35 cellular contexts compared by ENCODE assay signal in the genomic region with DNA sequence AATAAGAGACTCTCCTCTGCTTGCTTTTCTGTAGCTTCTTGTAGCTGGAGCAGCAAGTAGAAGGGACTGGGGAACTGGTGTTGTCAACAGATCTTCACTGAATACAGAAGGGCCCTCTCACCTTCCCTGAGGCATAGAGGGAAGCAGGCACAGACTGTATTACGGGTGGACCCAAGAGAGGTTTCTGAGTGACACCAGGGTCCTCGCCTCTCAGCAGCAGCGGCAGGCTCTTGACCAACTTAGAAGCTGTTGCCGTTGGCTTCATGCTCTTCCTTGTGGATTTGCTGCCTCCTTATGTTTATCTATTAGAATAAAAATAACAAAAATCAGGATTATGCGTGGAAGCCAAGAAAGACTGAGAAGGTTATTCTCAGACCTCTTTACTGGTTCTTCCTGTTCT. TPM values are rescaled to one million over a fixed set of nuclear protein-coding genes. Genes with fewer than 3 reads are reported as not detected.
"Had no signal": no experiment of that assay in that cellular context is flagged by ENCODE, and none has a peak within 500 bp of the region (broad histone marks: within the 10 kb centered on the region; RNA-seq: fewer than 3 reads in every experiment).

No MANE protein-coding gene starts in this region.

- H3K27ac ChIP-seq: neutrophil, pancreas, prostate gland, skin epidermis, spleen, stomach, thoracic aorta, tibial artery, transverse colon, upper lobe of right lung, uterus had no signal

- H3K27ac Mint-ChIP-seq: natural killer cell; nephron; stimulated activated naive B cell treated with anti-CD40 and anti-IgM and Interleukin-4, amounts not matched to agents 10 μg/mL and 1 μg/mL and 100 μg/mL, for 72 hours; stimulated activated naive CD8-positive, alpha-beta T cell treated with anti-CD3 and anti-CD28 coated beads, Interleukin-15, Interleukin-2, amounts not matched to agents 100 ng/mL and 50 ng/mL, for 24 hours; type B pancreatic cell had no signal

- ATAC-seq: naive thymus-derived CD4-positive, alpha-beta T cell; natural killer cell; right cardiac atrium; stimulated activated effector memory CD8-positive, alpha-beta T cell treated with anti-CD3 and anti-CD28 coated beads, Interleukin-12 subunit alpha, Interleukin-12 subunit beta, amount 100 ng/mL, for 72 hours; stimulated activated naive B cell treated with anti-CD40 and anti-IgM and Interleukin-4, amounts not matched to agents 10 μg/mL and 1 μg/mL and 100 μg/mL, for 72 hours; upper lobe of right lung had no signal

- H3K4me1 ChIP-seq: prostate gland, spleen, tibial artery, transverse colon, upper lobe of right lung, uterus had no signal

- H3K9me3 ChIP-seq: neutrophil, pancreas, prostate gland, right lobe of liver, spleen, stomach, thoracic aorta, tibial artery, transverse colon, upper lobe of right lung, uterus had no signal

- H3K36me3 ChIP-seq: prostate gland, transverse colon, uterus had no signal

- H3K27me3 ChIP-seq: neutrophil, pancreas, right lobe of liver, spleen, stomach, tibial artery, transverse colon, upper lobe of right lung, uterus had no signal

- H3K9me3 Mint-ChIP-seq: naive thymus-derived CD4-positive, alpha-beta T cell; natural killer cell; nephron; stimulated activated effector memory CD8-positive, alpha-beta T cell treated with anti-CD3 and anti-CD28 coated beads, Interleukin-12 subunit alpha, Interleukin-12 subunit beta, amount 100 ng/mL, for 72 hours; stimulated activated naive B cell treated with anti-CD40 and anti-IgM and Interleukin-4, amounts not matched to agents 10 μg/mL and 1 μg/mL and 100 μg/mL, for 72 hours; stimulated activated naive CD8-positive, alpha-beta T cell treated with anti-CD3 and anti-CD28 coated beads, Interleukin-15, Interleukin-2, amounts not matched to agents 100 ng/mL and 50 ng/mL, for 24 hours; type B pancreatic cell had no signal

- H3K4me1 Mint-ChIP-seq: natural killer cell; nephron; stimulated activated effector memory CD8-positive, alpha-beta T cell treated with anti-CD3 and anti-CD28 coated beads, Interleukin-12 subunit alpha, Interleukin-12 subunit beta, amount 100 ng/mL, for 72 hours; stimulated activated naive B cell treated with anti-CD40 and anti-IgM and Interleukin-4, amounts not matched to agents 10 μg/mL and 1 μg/mL and 100 μg/mL, for 72 hours had no signal

- H3K4me2 ChIP-seq: smooth muscle cell had no signal

- H3K4me3 Mint-ChIP-seq: naive thymus-derived CD4-positive, alpha-beta T cell; natural killer cell; nephron; stimulated activated effector memory CD8-positive, alpha-beta T cell treated with anti-CD3 and anti-CD28 coated beads, Interleukin-12 subunit alpha, Interleukin-12 subunit beta, amount 100 ng/mL, for 72 hours; stimulated activated naive B cell treated with anti-CD40 and anti-IgM and Interleukin-4, amounts not matched to agents 10 μg/mL and 1 μg/mL and 100 μg/mL, for 72 hours; stimulated activated naive CD8-positive, alpha-beta T cell treated with anti-CD3 and anti-CD28 coated beads, Interleukin-15, Interleukin-2, amounts not matched to agents 100 ng/mL and 50 ng/mL, for 24 hours; type B pancreatic cell had no signal

- H3K27me3 Mint-ChIP-seq: naive thymus-derived CD4-positive, alpha-beta T cell; stimulated activated naive B cell treated with anti-CD40 and anti-IgM and Interleukin-4, amounts not matched to agents 10 μg/mL and 1 μg/mL and 100 μg/mL, for 72 hours; stimulated activated naive CD8-positive, alpha-beta T cell treated with anti-CD3 and anti-CD28 coated beads, Interleukin-15, Interleukin-2, amounts not matched to agents 100 ng/mL and 50 ng/mL, for 24 hours; type B pancreatic cell had no signal

- DNase-seq: naive thymus-derived CD4-positive, alpha-beta T cell; natural killer cell; nucleus accumbens; pancreas; retina; right cardiac atrium; right lobe of liver; spleen; stimulated activated CD4-positive, alpha-beta T cell treated with anti-CD3 and anti-CD28 coated beads, Interleukin-15, amount 100 ng/mL, for 24 hours; stimulated activated CD4-positive, alpha-beta T cell treated with anti-CD3 and anti-CD28 coated beads, Interleukin-2, amount 100 ng/mL, for 24 hours; stimulated activated CD4-positive, alpha-beta T cell treated with anti-CD3 and anti-CD28 coated beads, Interleukin-2, amount 100 ng/mL, for 48 hours; stimulated activated CD4-positive, alpha-beta T cell treated with anti-CD3 and anti-CD28 coated beads, Interleukin-4, amount 100 ng/mL, for 24 hours; stimulated activated naive B cell treated with anti-CD40 and anti-IgM and Interleukin-4, amounts not matched to agents 10 μg/mL and 1 μg/mL and 100 μg/mL, for 72 hours; stimulated activated naive CD4-positive, alpha-beta T cell treated with Interleukin-2 at 50 U/mL for 16 hours; stomach; tibial artery; transverse colon; upper lobe of right lung; uterus had no signal

- H3K4me3 ChIP-seq: pancreas, prostate gland, right lobe of liver, skin epidermis, smooth muscle cell, spleen, stomach, thoracic aorta, tibial artery, transverse colon, upper lobe of right lung, uterus had no signal

RNA-seq across cellular contexts. Expression of a gene that starts 31.7 kb away (rescaled TPM):
- total RNA-seq: naive thymus-derived CD4-positive, alpha-beta T cell; natural killer cell; omental fat pad; osteocyte; pancreas; posterior vena cava; prostate gland; pulmonary artery endothelial cell; right cardiac atrium; right lobe of liver; smooth muscle cell; spleen; stomach; subcutaneous adipose tissue; temporal lobe; thoracic aorta; transverse colon; upper lobe of right lung; urinary bladder; uterus had no signal

RNA-seq across cellular contexts. Expression of a gene that starts 50.3 kb away (rescaled TPM):
- total RNA-seq: natural killer cell, pulmonary artery endothelial cell had no signal
